Comparison of ENCODE assay signal across 8 cellular contexts in the genomic region with DNA sequence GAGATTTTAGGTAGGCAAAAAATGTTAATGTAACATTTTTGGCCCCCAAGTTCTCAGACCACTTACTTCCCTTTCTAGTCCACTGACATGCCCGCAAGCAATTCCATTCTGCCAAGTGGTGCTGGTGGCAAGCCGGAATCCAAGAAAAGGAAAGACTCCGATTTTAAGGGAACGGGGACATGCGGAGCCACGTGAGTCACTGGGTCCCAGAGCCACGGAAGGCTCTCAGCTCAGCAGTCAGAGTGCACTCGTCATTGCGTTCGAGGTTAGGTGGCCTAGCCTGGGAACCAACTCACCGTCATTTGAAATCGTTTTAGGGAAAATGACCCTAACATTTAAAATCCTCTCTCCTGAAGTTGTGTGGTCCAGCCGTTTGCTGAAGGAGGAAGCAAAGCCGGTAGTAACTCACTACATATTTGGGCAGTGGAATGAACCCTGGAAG. TPM values are rescaled to one million over a fixed set of nuclear protein-coding genes. Genes with fewer than 3 reads are reported as not detected.
DNase-seq lines count a peak whose midpoint lies in the region; ATAC-seq and TF ChIP-seq lines count a peak whose summit lies in the region.

No MANE protein-coding gene starts in this region.

- peak overlapping the region; percentile 80 for H3K4me3 ChIP-seq in HUES48 (ENCODE audit: low read depth, low read length)
- peak overlapping the region; percentile 82 for H3K4me3 ChIP-seq in fibroblast of mammary gland (ENCODE audit: control insufficient read depth, low read depth, low read length)
- peak overlapping the region; percentile 62 to 65 for H3K4me3 ChIP-seq in uterus

- H3K9ac ChIP-seq in HUES48 (ENCODE audit: low read depth, low read length): peak overlapping the region; percentile 71

- TF ChIP-seq CTCF in fibroblast of mammary gland (conservative IDR thresholded peaks at IDR 0.05; ENCODE audit: control insufficient read depth, insufficient read depth, low read depth, low read length) (no peak), natural killer cell (IDR thresholded peaks at IDR 0.05) (no peak), uterus (IDR thresholded peaks at IDR 0.05) (no peak)

- H3K27ac Mint-ChIP-seq in activated CD4-positive, alpha-beta memory T cell treated with anti-CD3 and anti-CD28 coated beads for 36 hours: peak overlapping the region; percentile 87
- H3K27ac Mint-ChIP-seq in natural killer cell: peak overlapping the region; percentile 92 to 96

- CTCF ChIA-PET in activated CD4-positive, alpha-beta memory T cell treated with anti-CD3 and anti-CD28 coated beads for 36 hours (lab: Charles Lee): interaction anchor here (0.6 to 5.2 kb wide), 9 partner anchors 11 to 244 kb away, joined by 3 to 76 read pairs (median 11); a partner anchor contains a TSS

- intact Hi-C loops in activated CD4-positive, alpha-beta memory T cell treated with anti-CD3 and anti-CD28 coated beads for 36 hours (cut with micrococcal nuclease): loop anchor here (1.0 to 10.0 kb wide), 6 partner anchors 42 to 501 kb away; a partner anchor contains a TSS
- intact Hi-C loops in natural killer cell (cut with micrococcal nuclease) (loop anchor here (1.0 to 10.0 kb wide), 4 partner anchors 42 to 245 kb away; a partner anchor contains a TSS), uterus (cut with DNase I; ENCODE audit: low total_unique reads) (no loop called here)

- peaks cover 6% of the 10 kb centered on the region for H3K9me3 Mint-ChIP-seq in activated CD4-positive, alpha-beta memory T cell treated with anti-CD3 and anti-CD28 coated beads for 36 hours
- H3K9me3 Mint-ChIP-seq in natural killer cell: no peaks in the 10 kb centered on the region

- DNase-seq in CMK (ENCODE audit: low read depth) (peak; percentile 8), fibroblast of mammary gland (ENCODE audit: low read depth) (peak; percentile 65), natural killer cell (no peak), uterus (peak; percentile 28), NCI-H2107 (lab: John Stamatoyannopoulos, UW) (no peak)
- peak; percentile 41 for DNase-seq in activated CD4-positive, alpha-beta memory T cell treated with anti-CD3 and anti-CD28 coated beads for 36 hours
- DNase-seq in activated CD4-positive, CD25-positive, alpha-beta regulatory T cell treated with anti-CD3 and anti-CD28 coated beads, Interleukin-2, amount 50 U/mL, for 72 hours: no peak

- no peaks in the 10 kb centered on the region for H3K36me3 ChIP-seq in HUES48 (ENCODE audit: control insufficient read depth, insufficient read depth, low read length)
- no peaks in the 10 kb centered on the region for H3K36me3 ChIP-seq in uterus

- H3K27me3 Mint-ChIP-seq in activated CD4-positive, alpha-beta memory T cell treated with anti-CD3 and anti-CD28 coated beads for 36 hours: peaks cover under 1% of the 10 kb centered on the region
- peaks cover 0 to under 1% of the 10 kb centered on the region in 2 donors for H3K27me3 Mint-ChIP-seq in natural killer cell (ENCODE audit: low read depth in 2 of 2)

- H3K27me3 ChIP-seq in HUES48 (ENCODE audit: control insufficient read depth, insufficient read depth, low read length): no peaks in the 10 kb centered on the region
- no peaks in the 10 kb centered on the region for H3K27me3 ChIP-seq in uterus

- H3K27ac ChIP-seq in HUES48 (ENCODE audit: low read depth, low read length) (peak overlapping the region; percentile 98), uterus (peak overlapping the region; percentile 88 to 94)

- no peaks in the 10 kb centered on the region for H3K9me3 ChIP-seq in HUES48 (ENCODE audit: control insufficient read depth, insufficient read depth, low read length)
- no peaks in the 10 kb centered on the region for H3K9me3 ChIP-seq in uterus

- peak overlapping the region; percentile 75 for H3K4me3 Mint-ChIP-seq in activated CD4-positive, alpha-beta memory T cell treated with anti-CD3 and anti-CD28 coated beads for 36 hours
- peak overlapping the region; percentile 96 for H3K4me3 Mint-ChIP-seq in natural killer cell

- ATAC-seq in natural killer cell: no peak

- H3K4me1 Mint-ChIP-seq in activated CD4-positive, alpha-beta memory T cell treated with anti-CD3 and anti-CD28 coated beads for 36 hours (ENCODE audit: low read depth): peaks cover 13% of the 10 kb centered on the region
- peaks cover 16 to 25% of the 10 kb centered on the region in 2 donors for H3K4me1 Mint-ChIP-seq in natural killer cell

- peaks cover 7% of the 10 kb centered on the region for H3K4me1 ChIP-seq in HUES48 (ENCODE audit: control insufficient read depth, insufficient read depth, low read length)
- no peaks in the 10 kb centered on the region for H3K4me1 ChIP-seq in uterus

- POLR2A ChIA-PET in activated CD4-positive, alpha-beta memory T cell treated with anti-CD3 and anti-CD28 coated beads for 36 hours (lab: Charles Lee): interaction anchor here (0.9 to 2.0 kb wide), 7 partner anchors 10 to 271 kb away, joined by 3 to 29 read pairs (median 5); a partner anchor contains a TSS

- TF ChIP-seq POLR2A in uterus (IDR thresholded peaks at IDR 0.05): no peak

- H3K36me3 Mint-ChIP-seq in activated CD4-positive, alpha-beta memory T cell treated with anti-CD3 and anti-CD28 coated beads for 36 hours: peaks cover 3% of the 10 kb centered on the region
- H3K36me3 Mint-ChIP-seq in natural killer cell: no peaks in the 10 kb centered on the region

RNA-seq across cellular contexts. Expression of a gene that starts 0.7 kb away (rescaled TPM):
- 10 to 100 TPM in 1 of 2 experiments, 1 to 10 TPM in 1; 9.9 to 10.4 TPM for total RNA-seq in activated CD4-positive, alpha-beta memory T cell treated with anti-CD3 and anti-CD28 coated beads for 36 hours
- total RNA-seq in natural killer cell (10 to 100 TPM in 2 of 3 donors, 1 to 10 TPM in 1; 8.8 to 13.9 (median 12.2) TPM), uterus (10 to 100 TPM; 16.2 to 27.9 (median 18.0) TPM)

RNA-seq across cellular contexts. Expression of a gene that starts 41.4 kb away (rescaled TPM):
- 10 to 100 TPM; 88.0 to 94.9 TPM for total RNA-seq in activated CD4-positive, alpha-beta memory T cell treated with anti-CD3 and anti-CD28 coated beads for 36 hours
- total RNA-seq in natural killer cell (10 to 100 TPM; 24.7 to 31.3 (median 29.6) TPM), uterus (10 to 100 TPM; 49.4 to 64.7 (median 55.7) TPM)

Comparison
In these comparisons a context has a peak if more than half of its experiments do, and no peak if none do; other contexts are left out.
1. DNase-seq: peak in CMK (single experiment), activated CD4-positive, alpha-beta memory T cell treated with anti-CD3 and anti-CD28 coated beads for 36 hours (single experiment), fibroblast of mammary gland (single experiment) and uterus (2 of 2); none in natural killer cell (single experiment), NCI-H2107 (single experiment) and activated CD4-positive, CD25-positive, alpha-beta regulatory T cell treated with anti-CD3 and anti-CD28 coated beads, Interleukin-2, amount 50 U/mL, for 72 hours (single experiment).
2. Peak in every context shown above with its lines, with median percentiles within 50 percentile points of each other: H3K4me3 ChIP-seq.